Comparison of ENCODE assay signal across 14 cellular contexts in genomic region chr6:7151381-7151780, GRCh38. TPM values are rescaled to one million over a fixed set of nuclear protein-coding genes. Genes with fewer than 3 reads are reported as not detected.
A peak's percentile ranks its signal among the peaks of the same experiment; 100 is the strongest.
DNase-seq lines count a peak whose midpoint lies in the region; ATAC-seq, FAIRE-seq and TF ChIP-seq lines count a peak whose summit lies in the region.
"Had no signal": no experiment of that assay in that cellular context is flagged by ENCODE, and none has a peak within 500 bp of the region (broad histone marks: within the 10 kb centered on the region; RNA-seq: fewer than 3 reads in every experiment).

No MANE protein-coding gene starts in this region.

- no TSS peak for BruUV-seq in K562 (replicated peaks; lab: Mats Ljungman, UMichigan)

- no peak for DNase-seq in activated naive CD4-positive, alpha-beta T cell (lab: John Stamatoyannopoulos, UW)
- DNase-seq in K562 (ENCODE audit: extremely low read depth in 1 of 4, low spot score in 3 of 4) (peak in 1 of 4 experiments; percentile 34), memory B cell (ENCODE audit: low spot score in 2 of 2) (no peak), transverse colon (no peak), cortex of kidney (lab: John Stamatoyannopoulos, UW) (no peak), NCI-H1092 (lab: John Stamatoyannopoulos, UW) (no peak)
- DNase-seq: activated CD4-positive, alpha-beta T cell treated with anti-CD3 and anti-CD28 coated beads, Interleukin-2, amount 10 ng/mL, durations not matched to agents 24 days and 14 days; Peyer's patch had no signal

- H3K4me1 Mint-ChIP-seq in activated naive CD4-positive, alpha-beta T cell treated with anti-CD3 and anti-CD28 coated beads, Interleukin-2, amount 50 U/mL, for 24 hours, result peaks cover 96% of the 10 kb centered on the region
- peaks cover 63% of the 10 kb centered on the region for H3K4me1 Mint-ChIP-seq in memory B cell

- peaks cover 42 to 83% of the 10 kb centered on the region in 2 experiments for H3K4me1 ChIP-seq in K562 (replicated peaks in 1 of 2; ENCODE audit: control insufficient read depth in 2 of 2, insufficient read depth in 2 of 2, low read length in 2 of 2)
- peaks cover 43 to 79% (median 56%) of the 10 kb centered on the region in 4 donors for H3K4me1 ChIP-seq in transverse colon

- peaks cover 100% of the 10 kb centered on the region for H3K79me2 ChIP-seq in K562 (ENCODE audit: control insufficient read depth, insufficient read depth, low read length)

- no peaks in the 10 kb centered on the region for H3K27me3 ChIP-seq in K562 (ENCODE audit: control insufficient read depth in 2 of 2, insufficient read depth in 2 of 2, low read length in 2 of 2)
- no peaks in the 10 kb centered on the region for H3K27me3 ChIP-seq in transverse colon
- H3K27me3 ChIP-seq: Peyer's patch had no signal

- no peak for TF ChIP-seq EP300 in K562 (IDR thresholded peaks at IDR 0.05; ENCODE audit: low read length)
- TF ChIP-seq EP300 in transverse colon (IDR thresholded peaks at IDR 0.05; ENCODE audit: low read depth), result no peak

- intact Hi-C loops in K562 (cut with micrococcal nuclease), result loop anchor here (5.0 kb wide), 1 partner anchor 46 kb away; no protein-coding TSS in a partner anchor
- intact Hi-C loops in transverse colon (cut with DNase I; ENCODE audit: low total_unique reads), result no loop called here

- peaks cover 2% of the 10 kb centered on the region for H3K36me3 Mint-ChIP-seq in activated naive CD4-positive, alpha-beta T cell treated with anti-CD3 and anti-CD28 coated beads, Interleukin-2, amount 50 U/mL, for 24 hours
- H3K36me3 Mint-ChIP-seq in memory B cell, result no peaks in the 10 kb centered on the region
- H3K36me3 Mint-ChIP-seq: brain had no signal

- no peaks in the 10 kb centered on the region for H3K9me3 Mint-ChIP-seq in activated naive CD4-positive, alpha-beta T cell treated with anti-CD3 and anti-CD28 coated beads, Interleukin-2, amount 50 U/mL, for 24 hours
- H3K9me3 Mint-ChIP-seq in memory B cell, result no peaks in the 10 kb centered on the region
- H3K9me3 Mint-ChIP-seq: activated CD4-positive, alpha-beta T cell treated with anti-CD3 and anti-CD28 coated beads, Interleukin-2, amount 10 ng/mL, durations not matched to agents 24 days and 14 days; activated T-helper 2 cell treated with anti-CD3 and anti-CD28 coated beads, Interferon-gamma antibody, Interleukin-2, Interleukin-4, amounts not matched to agents 10 μg/mL and 5 μg/mL and 100 μg/mL, durations not matched to agents 14 hours and 24 hours and 36 hours; brain; neural crest cell had no signal

- H4K20me1 ChIP-seq in K562 (replicated peaks; ENCODE audit: control insufficient read depth, insufficient read depth, low read length), result no peaks in the 10 kb centered on the region; the same call in 1 of the 2 replicates

- peak overlapping the region; percentile 10 for H3K27ac Mint-ChIP-seq in activated naive CD4-positive, alpha-beta T cell treated with anti-CD3 and anti-CD28 coated beads, Interleukin-2, amount 50 U/mL, for 24 hours
- H3K27ac Mint-ChIP-seq in memory B cell, result peak overlapping the region; percentile 13
- H3K27ac Mint-ChIP-seq: activated T-helper 2 cell treated with anti-CD3 and anti-CD28 coated beads, Interferon-gamma antibody, Interleukin-2, Interleukin-4, amounts not matched to agents 10 μg/mL and 5 μg/mL and 100 μg/mL, durations not matched to agents 14 hours and 24 hours and 36 hours had no signal

- H2AFZ ChIP-seq in K562 (ENCODE audit: low read depth, low read length), result no peak overlapping the region

- no peak for TF ChIP-seq RAD21 in K562 (CRISPR knock-in tag; conservative IDR thresholded peaks at IDR 0.05 in 1 of 2, IDR thresholded peaks at IDR 0.05 in 1 of 2)

- ATAC-seq in K562 (peak; percentile 8), memory B cell (ENCODE audit: low read depth) (no peak), HG02970 (IDR thresholded peaks at IDR 0.05; ENCODE audit: low FRiP score, unreplicated experiment) (no peak)

- peak overlapping the region; percentile 57 to 69; a peak in 2 of 4 replicates for H3K9ac ChIP-seq in K562 (ENCODE audit: insufficient read depth in 1 of 2, low read depth in 2 of 2, low read length in 2 of 2)

- no peak overlapping the region for H3K4me3 ChIP-seq in K562
- no peak overlapping the region for H3K4me3 ChIP-seq in transverse colon
- H3K4me3 ChIP-seq: Peyer's patch, thoracic aorta had no signal

- H3K9me3 ChIP-seq in K562 (replicated peaks; ENCODE audit: control insufficient read depth, insufficient read depth, low read depth, low read length) (no peaks in the 10 kb centered on the region), transverse colon (no peaks in the 10 kb centered on the region)
- H3K9me3 ChIP-seq: Peyer's patch, thoracic aorta had no signal

- WGBS in K562 (ENCODE audit: insufficient coverage, low coverage, missing lambda C conversion rate), result 25% methylated on average over 2 of the region's 2 CpGs
- WGBS in transverse colon (ENCODE audit: low coverage in 1 of 2), 2 donors, result 80% methylated on average over 2 of the region's 2 CpGs; no CpG with 5 or more reads in 1 of the 2 donors

- TF ChIP-seq CTCF in K562 (IDR thresholded peaks at IDR 0.05 in 2 of 3, conservative IDR thresholded peaks at IDR 0.05 in 1 of 3; ENCODE audit: insufficient read depth in 2 of 3, low read depth in 1 of 3, low read length in 3 of 3) (no peak), transverse colon (IDR thresholded peaks at IDR 0.05) (no peak)

- H3K4me2 ChIP-seq in K562 (ENCODE audit: insufficient read depth, low read length), result peak overlapping the region; percentile 85

- no peaks in the 10 kb centered on the region for H3K27me3 Mint-ChIP-seq in activated naive CD4-positive, alpha-beta T cell treated with anti-CD3 and anti-CD28 coated beads, Interleukin-2, amount 50 U/mL, for 24 hours
- H3K27me3 Mint-ChIP-seq in memory B cell, result no peaks in the 10 kb centered on the region
- H3K27me3 Mint-ChIP-seq: activated CD4-positive, alpha-beta T cell treated with anti-CD3 and anti-CD28 coated beads, Interleukin-2, amount 10 ng/mL, durations not matched to agents 24 days and 14 days had no signal

- H3K36me3 ChIP-seq in K562 (ENCODE audit: control insufficient read depth, insufficient read depth, low read length) (peaks cover 60% of the 10 kb centered on the region), transverse colon (no peaks in the 10 kb centered on the region)
- H3K36me3 ChIP-seq: Peyer's patch, thoracic aorta had no signal

- TF ChIP-seq POLR2A in K562 (conservative IDR thresholded peaks at IDR 0.05) (no peak), transverse colon (IDR thresholded peaks at IDR 0.05) (no peak)

- no peak overlapping the region for H3K4me3 Mint-ChIP-seq in activated naive CD4-positive, alpha-beta T cell treated with anti-CD3 and anti-CD28 coated beads, Interleukin-2, amount 50 U/mL, for 24 hours
- H3K4me3 Mint-ChIP-seq in memory B cell, result no peak overlapping the region
- H3K4me3 Mint-ChIP-seq: activated CD4-positive, alpha-beta T cell treated with anti-CD3 and anti-CD28 coated beads, Interleukin-2, amount 10 ng/mL, durations not matched to agents 24 days and 14 days; neural crest cell had no signal

- in situ Hi-C loops in K562 (cut with MboI), result no loop called here
- in situ Hi-C loops in transverse colon (cut with MboI; ENCODE audit: low pct_ligation_motif_present in 1 of 4, low pct_unique_long_range_greater_than_20kb in 1 of 4, low sequenced_read_pairs in 3 of 4), result no loop called here

- CTCF ChIA-PET in K562 (lab: Yijun Ruan, JAX; ENCODE audit: low intra/inter-chr PET ratio), result no interaction called here

- H3K27ac ChIP-seq in K562 (ENCODE audit: extremely low read depth, low read depth, low read length) (peak overlapping the region; percentile 71), transverse colon (peak overlapping the region in 3 of 4 donors; percentile 50 to 66 (median 62))
- H3K27ac ChIP-seq: thoracic aorta had no signal

- no peaks in the 10 kb centered on the region for H3K9me1 ChIP-seq in K562 (ENCODE audit: control insufficient read depth, insufficient read depth, low read length)

- FAIRE-seq in K562 (lab: Jason Lieb, UNC), result no peak

- POLR2A ChIA-PET in K562 (lab: Yijun Ruan, JAX), result interaction anchor here (0.9 to 3.1 kb wide), 8 partner anchors 9 to 47 kb away, joined by 3 to 18 read pairs (median 6); no protein-coding TSS in a partner anchor

TF ChIP-seq in K562, 482 proteins besides CTCF, POLR2A, EP300 and RAD21 (continues in another document):
- TF ChIP-seq CHD1 (IDR thresholded peaks at IDR 0.05; ENCODE audit: low read length), result no peak
- TF ChIP-seq FUS (optimal IDR thresholded peaks at IDR 0.05; ENCODE audit: low read depth, low read length), result no peak
- TF ChIP-seq CREB1 (IDR thresholded peaks at IDR 0.05), result no peak
- TF ChIP-seq CREB1 (CRISPR knock-in tag; IDR thresholded peaks at IDR 0.05), result 0 out of 2 replicates have a peak, but pooled peaks have one; percentile 26
- 0 out of 2 replicates have a peak, but pooled peaks have one; percentile 18 for TF ChIP-seq BHLHE40 (IDR thresholded peaks at IDR 0.05; ENCODE audit: low read length)
- TF ChIP-seq CXXC5 (CRISPR knock-in tag; IDR thresholded peaks at IDR 0.05), result peak; percentile 23; the same call in 1 of the 2 replicates
- no peak for TF ChIP-seq TAF1 (IDR thresholded peaks at IDR 0.05; ENCODE audit: control insufficient read depth, extremely low read depth, insufficient read depth, low read length, severe bottlenecking)
- TF ChIP-seq RBM25 (IDR thresholded peaks at IDR 0.05; ENCODE audit: low read depth, low read length, severe bottlenecking), result no peak
- no peak for TF ChIP-seq SMAD2 (IDR thresholded peaks at IDR 0.05; ENCODE audit: low read depth, low read length)
- TF ChIP-seq HDAC1 (IDR thresholded peaks at IDR 0.05), result peak in 1 of 2 experiments; percentile 38; a peak in 1 of 4 replicates

RNA-seq across cellular contexts. Expression of gene RREB1, which starts 43.6 kb away (rescaled TPM):
- total RNA-seq in K562 (2011; cell fraction: chromatin; rRNA removed; ENCODE audit: low replicate concordance), result 128 and 141 TPM in 2 replicates
- 88.6 and 91.1 TPM in 2 replicates for total RNA-seq in K562 (2011; cell fraction: nucleolus; rRNA removed)
- 120 and 166 TPM in 2 replicates for total RNA-seq in K562 (2011; cell fraction: nucleoplasm; rRNA removed)
- total RNA-seq in K562 (2014; rRNA removed) (19.3 and 34.7 TPM in 2 replicates), K562 (2014; rRNA removed; fragmentation: Illumina TruSeq; extraction: Trizol) (24.3 and 25.0 TPM in 2 replicates), K562 (2015; rRNA removed; fragmentation: Illumina TruSeq; extraction: Trizol) (21.9 and 22.1 TPM in 2 replicates), K562 (2021) (64.2 and 65.7 TPM in 2 replicates), transverse colon (100 to 1,000 TPM in 2 of 4 donors, 10 to 100 TPM in 2; 73.9 to 214 (median 107) TPM)
- polyA plus RNA-seq in K562 (2011; rRNA removed) (5.2 and 6.0 TPM in 2 replicates), K562 (2014; fragmentation: Illumina TruSeq; extraction: Trizol) (23.6 and 25.9 TPM in 2 replicates), K562 (2014; fragmentation: Nextera tagmentation; extraction: Ambion mirVana) (1 to 10 TPM; 3.3 to 4.8 TPM), K562 (2014; rRNA removed) (15.6 and 19.6 TPM in 2 replicates)
- polyA plus RNA-seq in K562 (2011; cell fraction: cytosol; rRNA removed), result 5.6 and 6.8 TPM in 2 replicates
- 25.5 and 29.7 TPM in 2 replicates for polyA plus RNA-seq in K562 (2011; cell fraction: nucleus; rRNA removed)
- polyA plus RNA-seq in K562 (2012), result 20.6 and 20.9 TPM in 2 replicates
- 42.2 and 45.2 TPM in 2 replicates for polyA minus RNA-seq in K562 (2011; rRNA and poly(A)+ RNA removed)
- 34.1 and 47.8 TPM in 2 replicates for polyA minus RNA-seq in K562 (2011; cell fraction: cytosol; rRNA and poly(A)+ RNA removed)
- polyA minus RNA-seq in K562 (2011; cell fraction: nucleus; rRNA and poly(A)+ RNA removed), result 48.1 and 74.3 TPM in 2 replicates
